In genomic region chr1:212595787-212596714, GRCh38 we compare ENCODE assay signal across 8 cellular contexts. TPM values are rescaled to one million over a fixed set of nuclear protein-coding genes. Genes with fewer than 3 reads are reported as not detected.
DNase-seq lines count a peak whose midpoint lies in the region; ATAC-seq and TF ChIP-seq lines count a peak whose summit lies in the region.

No MANE protein-coding gene starts in this region.

- no peak for TF ChIP-seq EP300 in sigmoid colon (IDR thresholded peaks at IDR 0.05)

- H3K27ac Mint-ChIP-seq in activated CD8-positive, alpha-beta T cell treated with anti-CD3 and anti-CD28 coated beads for 36 hours: peak overlapping the region; percentile 94

- H3K27me3 Mint-ChIP-seq in activated CD8-positive, alpha-beta T cell treated with anti-CD3 and anti-CD28 coated beads for 36 hours: peaks cover 6% of the 10 kb centered on the region

- peak overlapping the region; percentile 62 for H3K4me3 Mint-ChIP-seq in activated CD8-positive, alpha-beta T cell treated with anti-CD3 and anti-CD28 coated beads for 36 hours

- peaks cover 30% of the 10 kb centered on the region for H3K4me1 Mint-ChIP-seq in activated CD8-positive, alpha-beta T cell treated with anti-CD3 and anti-CD28 coated beads for 36 hours (ENCODE audit: low read depth)

- TF ChIP-seq CTCF in activated CD8-positive, alpha-beta T cell treated with anti-CD3 and anti-CD28 coated beads for 36 hours (IDR thresholded peaks at IDR 0.05): peak; percentile 66
- TF ChIP-seq CTCF in sigmoid colon (IDR thresholded peaks at IDR 0.05): peak in 2 of 4 experiments; percentile 8 to 20

- H3K36me3 ChIP-seq in MG63 (no peaks in the 10 kb centered on the region), sigmoid colon (no peaks in the 10 kb centered on the region)

- no peaks in the 10 kb centered on the region for H3K9me3 Mint-ChIP-seq in activated CD8-positive, alpha-beta T cell treated with anti-CD3 and anti-CD28 coated beads for 36 hours

- peak; percentile 76 for DNase-seq in activated effector memory CD4-positive, alpha-beta T cell treated with anti-CD3 and anti-CD28 coated beads, Interleukin-2, amount 50 U/mL, for 16 hours
- DNase-seq in activated effector memory CD4-positive, alpha-beta T cell treated with Interleukin-2 at 50 U/mL for 16 hours: no peak
- DNase-seq in HEK293T (ENCODE audit: extremely low spot score) (peak; percentile 74), MG63 (peak; percentile 45), fibroblast of the conjunctiva (ENCODE audit: low read depth) (peak; percentile 82), sigmoid colon (no peak), cortex of kidney (lab: John Stamatoyannopoulos, UW) (no peak)
- peak; percentile 70 for DNase-seq in activated CD8-positive, alpha-beta T cell treated with anti-CD3 and anti-CD28 coated beads for 36 hours

- no peak for TF ChIP-seq POLR2A in sigmoid colon (IDR thresholded peaks at IDR 0.05)

- no peaks in the 10 kb centered on the region for H3K36me3 Mint-ChIP-seq in activated CD8-positive, alpha-beta T cell treated with anti-CD3 and anti-CD28 coated beads for 36 hours (ENCODE audit: low read depth)

- H3K9me3 ChIP-seq in MG63 (no peaks in the 10 kb centered on the region), sigmoid colon (no peaks in the 10 kb centered on the region)

- peaks cover 0 to 9% (median 1%) of the 10 kb centered on the region in 4 donors for H3K4me1 ChIP-seq in sigmoid colon

- POLR2A ChIA-PET in HEK293T (lab: Yijun Ruan, JAX): interaction anchor here (1.0 to 2.8 kb wide), 7 partner anchors 9 to 196 kb away, joined by 3 to 39 read pairs (median 5); partner anchors contain the start of genes ATF3, NSL1 and TATDN3
- POLR2A ChIA-PET in activated CD8-positive, alpha-beta T cell treated with anti-CD3 and anti-CD28 coated beads for 36 hours (lab: Charles Lee): interaction anchor here (0.6 to 2.5 kb wide), 7 partner anchors 11 to 119 kb away, joined by 3 to 35 read pairs (median 3); partner anchors contain the start of gene ATF3

- H3K27me3 ChIP-seq in MG63 (peaks cover 13% of the 10 kb centered on the region), sigmoid colon (no peaks in the 10 kb centered on the region)

- intact Hi-C loops in activated CD8-positive, alpha-beta T cell treated with anti-CD3 and anti-CD28 coated beads for 36 hours (cut with micrococcal nuclease): loop anchor here (2.0 kb wide), 1 partner anchor 29 kb away; no protein-coding TSS in a partner anchor
- intact Hi-C loops in sigmoid colon (cut with DNase I): no loop called here

- peak; percentile 92 for ATAC-seq in activated CD8-positive, alpha-beta T cell treated with anti-CD3 and anti-CD28 coated beads for 36 hours

- WGBS in sigmoid colon, 2 donors: 12 to 28% methylated on average over 8 of the region's 8 CpGs

- H3K4me3 ChIP-seq in MG63: peak overlapping the region; percentile 4; the same call in 1 of the 2 replicates
- no peak overlapping the region for H3K4me3 ChIP-seq in sigmoid colon

- peak overlapping the region; percentile 23 to 68 (median 45) for H3K27ac ChIP-seq in sigmoid colon

- CTCF ChIA-PET in HEK293T (lab: Yijun Ruan, JAX): interaction anchor here (0.9 to 1.6 kb wide), 3 partner anchors 7 to 119 kb away, joined by 4 to 7 read pairs (median 4); no protein-coding TSS in a partner anchor
- CTCF ChIA-PET in activated CD8-positive, alpha-beta T cell treated with anti-CD3 and anti-CD28 coated beads for 36 hours (lab: Charles Lee): interaction anchor here (1.1 to 2.6 kb wide), 5 partner anchors 11 to 123 kb away, joined by 3 to 17 read pairs (median 13); partner anchors contain the start of gene ATF3

TF ChIP-seq in HEK293T, 16 proteins besides CTCF, POLR2A, EP300 and RAD21:
- TF ChIP-seq L3MBTL2 (conservative IDR thresholded peaks at IDR 0.05): no peak
- no peak for TF ChIP-seq ELF4 (IDR thresholded peaks at IDR 0.05)
- no peak for TF ChIP-seq NFRKB (IDR thresholded peaks at IDR 0.05)
- TF ChIP-seq FOXK2 (IDR thresholded peaks at IDR 0.05): no peak
- peak; percentile 69; the same call in 1 of the 2 replicates for TF ChIP-seq ARNT (IDR thresholded peaks at IDR 0.05)
- TF ChIP-seq ZNF384 (IDR thresholded peaks at IDR 0.05): no peak
- no peak for TF ChIP-seq SUZ12 (IDR thresholded peaks at IDR 0.05)
- peak; percentile 64; the same call in 1 of the 2 replicates for TF ChIP-seq CTBP1 (IDR thresholded peaks at IDR 0.05; ENCODE audit: borderline replicate concordance)

RNA-seq across cellular contexts. Expression of gene ATF3, which starts 12.5 kb away (rescaled TPM):
- total RNA-seq in MG63 (2014; rRNA removed; shearing (Covaris generic); ENCODE audit: low replicate concordance): 0.99 and 7.4 TPM in 2 replicates
- total RNA-seq in activated CD8-positive, alpha-beta T cell treated with anti-CD3 and anti-CD28 coated beads for 36 hours: 10 to 100 TPM; 35.4 to 41.3 TPM
- 10 to 100 TPM in 2 of 4 donors, 1 to 10 TPM in 2; 3.2 to 32.0 (median 11.8) TPM for total RNA-seq in sigmoid colon
- polyA plus RNA-seq in sigmoid colon: 100 to 1,000 TPM in 1 of 3 donors, 10 to 100 TPM in 2; 29.4 to 162 (median 37.8) TPM

Comparison
In these comparisons a context has a peak if more than half of its experiments do, and no peak if none do; other contexts are left out.
1. DNase-seq: peak in activated effector memory CD4-positive, alpha-beta T cell treated with anti-CD3 and anti-CD28 coated beads, Interleukin-2, amount 50 U/mL, for 16 hours (single experiment), HEK293T (single experiment), MG63 (single experiment), activated CD8-positive, alpha-beta T cell treated with anti-CD3 and anti-CD28 coated beads for 36 hours (single experiment) and fibroblast of the conjunctiva (single experiment); none in activated effector memory CD4-positive, alpha-beta T cell treated with Interleukin-2 at 50 U/mL for 16 hours (single experiment), sigmoid colon (single experiment) and cortex of kidney (single experiment).